ENCODE assay signal across 1 cellular context in genomic region chr2:157419031-157419580, GRCh38.
TF ChIP-seq lines count a peak whose summit lies in the region.

No MANE protein-coding gene starts in this region.

TF ChIP-seq in HepG2, 621 proteins besides CTCF, POLR2A, EP300 and RAD21 (continued from another document):
- TF ChIP-seq SNAI1 (CRISPR knock-in tag; IDR thresholded peaks at IDR 0.05; ENCODE audit: borderline replicate concordance) (no peak), ZNF652 (CRISPR knock-in tag; IDR thresholded peaks at IDR 0.05; ENCODE audit: borderline replicate concordance, low read depth) (no peak), ZNF749 (CRISPR knock-in tag; IDR thresholded peaks at IDR 0.05; ENCODE audit: borderline replicate concordance) (no peak), ZNF773 (CRISPR knock-in tag; IDR thresholded peaks at IDR 0.05; ENCODE audit: borderline replicate concordance) (no peak), ZNF484 (CRISPR knock-in tag; IDR thresholded peaks at IDR 0.05; ENCODE audit: borderline replicate concordance, low read depth) (no peak), HDAC6 (IDR thresholded peaks at IDR 0.05; ENCODE audit: low read depth, low read length) (no peak)
- TF ChIP-seq, protein P1, sequence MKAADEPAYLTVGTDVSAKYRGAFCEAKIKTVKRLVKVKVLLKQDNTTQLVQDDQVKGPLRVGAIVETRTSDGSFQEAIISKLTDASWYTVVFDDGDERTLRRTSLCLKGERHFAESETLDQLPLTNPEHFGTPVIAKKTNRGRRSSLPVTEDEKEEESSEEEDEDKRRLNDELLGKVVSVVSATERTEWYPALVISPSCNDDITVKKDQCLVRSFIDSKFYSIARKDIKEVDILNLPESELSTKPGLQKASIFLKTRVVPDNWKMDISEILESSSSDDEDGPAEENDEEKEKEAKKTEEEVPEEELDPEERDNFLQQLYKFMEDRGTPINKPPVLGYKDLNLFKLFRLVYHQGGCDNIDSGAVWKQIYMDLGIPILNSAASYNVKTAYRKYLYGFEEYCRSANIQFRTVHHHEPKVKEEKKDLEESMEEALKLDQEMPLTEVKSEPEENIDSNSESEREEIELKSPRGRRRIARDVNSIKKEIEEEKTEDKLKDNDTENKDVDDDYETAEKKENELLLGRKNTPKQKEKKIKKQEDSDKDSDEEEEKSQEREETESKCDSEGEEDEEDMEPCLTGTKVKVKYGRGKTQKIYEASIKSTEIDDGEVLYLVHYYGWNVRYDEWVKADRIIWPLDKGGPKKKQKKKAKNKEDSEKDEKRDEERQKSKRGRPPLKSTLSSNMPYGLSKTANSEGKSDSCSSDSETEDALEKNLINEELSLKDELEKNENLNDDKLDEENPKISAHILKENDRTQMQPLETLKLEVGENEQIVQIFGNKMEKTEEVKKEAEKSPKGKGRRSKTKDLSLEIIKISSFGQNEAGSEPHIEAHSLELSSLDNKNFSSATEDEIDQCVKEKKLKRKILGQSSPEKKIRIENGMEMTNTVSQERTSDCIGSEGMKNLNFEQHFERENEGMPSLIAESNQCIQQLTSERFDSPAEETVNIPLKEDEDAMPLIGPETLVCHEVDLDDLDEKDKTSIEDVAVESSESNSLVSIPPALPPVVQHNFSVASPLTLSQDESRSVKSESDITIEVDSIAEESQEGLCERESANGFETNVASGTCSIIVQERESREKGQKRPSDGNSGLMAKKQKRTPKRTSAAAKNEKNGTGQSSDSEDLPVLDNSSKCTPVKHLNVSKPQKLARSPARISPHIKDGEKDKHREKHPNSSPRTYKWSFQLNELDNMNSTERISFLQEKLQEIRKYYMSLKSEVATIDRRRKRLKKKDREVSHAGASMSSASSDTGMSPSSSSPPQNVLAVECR (CRISPR knock-in tag; IDR thresholded peaks at IDR 0.05; ENCODE audit: borderline replicate concordance): no peak
- TF ChIP-seq, protein P2, sequence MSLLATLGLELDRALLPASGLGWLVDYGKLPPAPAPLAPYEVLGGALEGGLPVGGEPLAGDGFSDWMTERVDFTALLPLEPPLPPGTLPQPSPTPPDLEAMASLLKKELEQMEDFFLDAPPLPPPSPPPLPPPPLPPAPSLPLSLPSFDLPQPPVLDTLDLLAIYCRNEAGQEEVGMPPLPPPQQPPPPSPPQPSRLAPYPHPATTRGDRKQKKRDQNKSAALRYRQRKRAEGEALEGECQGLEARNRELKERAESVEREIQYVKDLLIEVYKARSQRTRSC (CRISPR knock-in tag; IDR thresholded peaks at IDR 0.05; ENCODE audit: low read depth): no peak
